14 cellular contexts compared by ENCODE assay signal in genomic region chr2:207241198-207241597, GRCh38.
DNase-seq lines count a peak whose midpoint lies in the region; ATAC-seq and TF ChIP-seq lines count a peak whose summit lies in the region.
"Had no signal": no experiment of that assay in that cellular context is flagged by ENCODE, and none has a peak within 500 bp of the region (broad histone marks: within the 10 kb centered on the region; RNA-seq: fewer than 3 reads in every experiment).

No MANE protein-coding gene starts in this region.

- H2AFZ ChIP-seq in MM.1S (ENCODE audit: low read length) = no peak overlapping the region

- peak; percentile 42 for DNase-seq in activated naive CD4-positive, alpha-beta T cell treated with Interleukin-2 at 50 U/mL for 16 hours
- DNase-seq in activated naive CD4-positive, alpha-beta T cell (lab: John Stamatoyannopoulos, UW) = no peak
- DNase-seq in M059J (ENCODE audit: low read depth) (peak; percentile 71), astrocyte of the hippocampus (ENCODE audit: low read depth, low spot score) (peak; percentile 21), nephron progenitor cell (no peak), MM.1S (no peak)
- no peak for DNase-seq in naive thymus-derived CD8-positive, alpha-beta T cell
- DNase-seq: endodermal cell, hippocampal formation, NCI-H1930, SW 1271 had no signal

- H3K36me3 ChIP-seq in MM.1S (replicated peaks; ENCODE audit: insufficient read depth, low read length) = no peaks in the 10 kb centered on the region
- H3K36me3 ChIP-seq: ascending aorta had no signal

- H3K4me1 ChIP-seq in MM.1S (ENCODE audit: low read length) = no peaks in the 10 kb centered on the region; the same call in 1 of the 2 replicates

- H3K79me2 ChIP-seq in MM.1S (ENCODE audit: low read length) = no peaks in the 10 kb centered on the region

- H3K27me3 ChIP-seq in MM.1S (replicated peaks; ENCODE audit: insufficient read depth, low read length) = no peaks in the 10 kb centered on the region
- H3K27me3 ChIP-seq: ascending aorta had no signal

- H3K4me1 Mint-ChIP-seq in stimulated activated memory B cell treated with anti-CD40 and anti-IgM and Interleukin-4, amounts not matched to agents 10 μg/mL and 1 μg/mL and 100 μg/mL, for 72 hours = peaks cover 12% of the 10 kb centered on the region
- peaks cover 26% of the 10 kb centered on the region for H3K4me1 Mint-ChIP-seq in nephron progenitor cell
- peaks cover 4 to 22% (median 7%) of the 10 kb centered on the region in 4 donors for H3K4me1 Mint-ChIP-seq in naive thymus-derived CD8-positive, alpha-beta T cell

- H3K9ac ChIP-seq in MM.1S (ENCODE audit: low read length) = no peak overlapping the region

- peaks cover 7% of the 10 kb centered on the region for H3K36me3 Mint-ChIP-seq in stimulated activated memory B cell treated with anti-CD40 and anti-IgM and Interleukin-4, amounts not matched to agents 10 μg/mL and 1 μg/mL and 100 μg/mL, for 72 hours
- no peaks in the 10 kb centered on the region for H3K36me3 Mint-ChIP-seq in nephron progenitor cell (ENCODE audit: low read depth)
- no peaks in the 10 kb centered on the region for H3K36me3 Mint-ChIP-seq in naive thymus-derived CD8-positive, alpha-beta T cell
- H3K36me3 Mint-ChIP-seq: type B pancreatic cell had no signal

- no peak overlapping the region for H3K4me3 Mint-ChIP-seq in stimulated activated memory B cell treated with anti-CD40 and anti-IgM and Interleukin-4, amounts not matched to agents 10 μg/mL and 1 μg/mL and 100 μg/mL, for 72 hours
- H3K4me3 Mint-ChIP-seq in nephron progenitor cell = no peak overlapping the region
- H3K4me3 Mint-ChIP-seq in naive thymus-derived CD8-positive, alpha-beta T cell = no peak overlapping the region
- H3K4me3 Mint-ChIP-seq: endodermal cell, type B pancreatic cell had no signal

- no peaks in the 10 kb centered on the region for H3F3A ChIP-seq in MM.1S (ENCODE audit: insufficient read depth, low read length)

- H3K9me2 ChIP-seq in MM.1S (replicated peaks; ENCODE audit: insufficient read depth, low read length) = no peaks in the 10 kb centered on the region

- TF ChIP-seq CTCF in nephron progenitor cell (IDR thresholded peaks at IDR 0.05) (no peak), MM.1S (IDR thresholded peaks at IDR 0.05; ENCODE audit: low read length) (no peak)

- POLR2A ChIA-PET in naive thymus-derived CD8-positive, alpha-beta T cell (lab: Charles Lee) = interaction anchor here (3.1 kb wide), 1 partner anchor 76 kb away, joined by 14 read pairs; the partner anchor contains the start of gene KLF7

- no peak overlapping the region for H3K27ac Mint-ChIP-seq in stimulated activated memory B cell treated with anti-CD40 and anti-IgM and Interleukin-4, amounts not matched to agents 10 μg/mL and 1 μg/mL and 100 μg/mL, for 72 hours
- no peak overlapping the region for H3K27ac Mint-ChIP-seq in nephron progenitor cell
- no peak overlapping the region for H3K27ac Mint-ChIP-seq in naive thymus-derived CD8-positive, alpha-beta T cell
- H3K27ac Mint-ChIP-seq: endodermal cell, type B pancreatic cell had no signal

- H3K4me3 ChIP-seq in MM.1S (ENCODE audit: low read length) = no peak overlapping the region
- H3K4me3 ChIP-seq: ascending aorta had no signal

- H4K20me1 ChIP-seq in MM.1S (ENCODE audit: insufficient read depth, low read length) = no peaks in the 10 kb centered on the region

- H3K9me3 ChIP-seq in MM.1S (replicated peaks; ENCODE audit: insufficient read depth, low read length) = no peaks in the 10 kb centered on the region
- H3K9me3 ChIP-seq: ascending aorta had no signal

- H3K4me2 ChIP-seq in MM.1S (ENCODE audit: low read depth, low read length) = no peak overlapping the region

- H3K9me3 Mint-ChIP-seq in stimulated activated memory B cell treated with anti-CD40 and anti-IgM and Interleukin-4, amounts not matched to agents 10 μg/mL and 1 μg/mL and 100 μg/mL, for 72 hours = no peaks in the 10 kb centered on the region
- no peaks in the 10 kb centered on the region for H3K9me3 Mint-ChIP-seq in nephron progenitor cell
- H3K9me3 Mint-ChIP-seq in naive thymus-derived CD8-positive, alpha-beta T cell = no peaks in the 10 kb centered on the region
- H3K9me3 Mint-ChIP-seq: endodermal cell, type B pancreatic cell had no signal

- ATAC-seq in stimulated activated memory B cell treated with anti-CD40 and anti-IgM and Interleukin-4, amounts not matched to agents 10 μg/mL and 1 μg/mL and 100 μg/mL, for 72 hours = peak; percentile 55
- no peak for ATAC-seq in naive thymus-derived CD8-positive, alpha-beta T cell

- no peaks in the 10 kb centered on the region for H3K27me3 Mint-ChIP-seq in stimulated activated memory B cell treated with anti-CD40 and anti-IgM and Interleukin-4, amounts not matched to agents 10 μg/mL and 1 μg/mL and 100 μg/mL, for 72 hours
- H3K27me3 Mint-ChIP-seq in nephron progenitor cell (ENCODE audit: low read depth, poor library complexity) = peaks cover 3% of the 10 kb centered on the region
- no peaks in the 10 kb centered on the region for H3K27me3 Mint-ChIP-seq in naive thymus-derived CD8-positive, alpha-beta T cell
- H3K27me3 Mint-ChIP-seq: type B pancreatic cell had no signal

- H3K27ac ChIP-seq in MM.1S (ENCODE audit: low read length) = no peak overlapping the region
- H3K27ac ChIP-seq: ascending aorta had no signal

Comparison
In these comparisons a context has a peak if more than half of its experiments do, and no peak if none do; other contexts are left out.
1. DNase-seq: peak in activated naive CD4-positive, alpha-beta T cell treated with Interleukin-2 at 50 U/mL for 16 hours (single experiment), M059J (single experiment) and astrocyte of the hippocampus (single experiment); none in activated naive CD4-positive, alpha-beta T cell (0 of 4), nephron progenitor cell (single experiment), naive thymus-derived CD8-positive, alpha-beta T cell (0 of 10) and MM.1S (single experiment).